ENCODE assay signal across 8 cellular contexts in genomic region chr7:107564553-107565298, GRCh38. TPM values are rescaled to one million over a fixed set of nuclear protein-coding genes. Genes with fewer than 3 reads are reported as not detected.
A peak's percentile ranks its signal among the peaks of the same experiment; 100 is the strongest.
DNase-seq lines count a peak whose midpoint lies in the region; ATAC-seq and TF ChIP-seq lines count a peak whose summit lies in the region.

No MANE protein-coding gene starts in this region.

- H3K9me3 ChIP-seq in iPS-18a (ENCODE audit: control insufficient read depth, low read depth, low read length) = no peaks in the 10 kb centered on the region
- H3K9me3 ChIP-seq in stomach = no peaks in the 10 kb centered on the region

- H3K9ac ChIP-seq in iPS-18a (ENCODE audit: low read length) = peak overlapping the region; percentile 86

- H3K36me3 ChIP-seq in iPS-18a (ENCODE audit: control insufficient read depth, low read depth, low read length) (peaks cover 5% of the 10 kb centered on the region), stomach (peaks cover 0 to under 1% (median 0%) of the 10 kb centered on the region in 4 donors)

- 33 to 43% (median 34%) methylated on average over 9 of the region's 9 CpGs for WGBS in stomach, 5 donors

- no peak for TF ChIP-seq EP300 in stomach (IDR thresholded peaks at IDR 0.05)

- H3K36me3 Mint-ChIP-seq in stimulated activated naive CD8-positive, alpha-beta T cell treated with anti-CD3 and anti-CD28 coated beads, Interleukin-15, Interleukin-2, amounts not matched to agents 100 ng/mL and 50 ng/mL, for 24 hours (ENCODE audit: low read depth) = peaks cover 19% of the 10 kb centered on the region
- peaks cover 18% of the 10 kb centered on the region for H3K36me3 Mint-ChIP-seq in activated T-helper 2 cell treated with anti-CD3 and anti-CD28 coated beads, Interferon-gamma antibody, Interleukin-2, Interleukin-4, amounts not matched to agents 10 μg/mL and 5 μg/mL and 100 μg/mL, durations not matched to agents 14 hours and 24 hours and 36 hours (ENCODE audit: low read depth)

- intact Hi-C loops in activated T-helper 2 cell treated with anti-CD3 and anti-CD28 coated beads, Interferon-gamma antibody, Interleukin-2, Interleukin-4, amounts not matched to agents 10 μg/mL and 5 μg/mL and 100 μg/mL, durations not matched to agents 14 hours and 24 hours and 36 hours (cut with micrococcal nuclease) = loop anchor here (1.0 to 10.0 kb wide), 5 partner anchors 16 to 960 kb away; partner anchors contain the start of genes BCAP29, CBLL1 and PNPLA8
- intact Hi-C loops in stomach (cut with DNase I; ENCODE audit: low total_unique reads) (no loop called here), posterior vena cava (cut with DNase I) (loop anchor here in 1 of 2 donors (10.0 kb wide), 1 partner anchor 180 kb away; the partner anchor contains the start of gene CBLL1)

- H3K4me1 Mint-ChIP-seq in stimulated activated naive CD8-positive, alpha-beta T cell treated with anti-CD3 and anti-CD28 coated beads, Interleukin-15, Interleukin-2, amounts not matched to agents 100 ng/mL and 50 ng/mL, for 24 hours (ENCODE audit: low read depth) = peaks cover 51% of the 10 kb centered on the region
- peaks cover 47% of the 10 kb centered on the region for H3K4me1 Mint-ChIP-seq in activated T-helper 2 cell treated with anti-CD3 and anti-CD28 coated beads, Interferon-gamma antibody, Interleukin-2, Interleukin-4, amounts not matched to agents 10 μg/mL and 5 μg/mL and 100 μg/mL, durations not matched to agents 14 hours and 24 hours and 36 hours (ENCODE audit: low read depth)

- H3K4me1 ChIP-seq in iPS-18a (ENCODE audit: control insufficient read depth, low read depth, low read length) = peaks cover 11% of the 10 kb centered on the region
- H3K4me1 ChIP-seq in stomach = peaks cover 28 to 50% (median 46%) of the 10 kb centered on the region in 4 donors

- peak overlapping the region; percentile 88 for H3K27ac Mint-ChIP-seq in stimulated activated naive CD8-positive, alpha-beta T cell treated with anti-CD3 and anti-CD28 coated beads, Interleukin-15, Interleukin-2, amounts not matched to agents 100 ng/mL and 50 ng/mL, for 24 hours
- peak overlapping the region; percentile 83 for H3K27ac Mint-ChIP-seq in activated T-helper 2 cell treated with anti-CD3 and anti-CD28 coated beads, Interferon-gamma antibody, Interleukin-2, Interleukin-4, amounts not matched to agents 10 μg/mL and 5 μg/mL and 100 μg/mL, durations not matched to agents 14 hours and 24 hours and 36 hours

- ATAC-seq in stimulated activated naive CD8-positive, alpha-beta T cell treated with anti-CD3 and anti-CD28 coated beads, Interleukin-15, Interleukin-2, amounts not matched to agents 100 U/mL and 50 U/mL, for 24 hours = no peak

- TF ChIP-seq POLR2A in stomach (IDR thresholded peaks at IDR 0.05) = no peak

- peak overlapping the region; percentile 87 for H3K4me3 Mint-ChIP-seq in stimulated activated naive CD8-positive, alpha-beta T cell treated with anti-CD3 and anti-CD28 coated beads, Interleukin-15, Interleukin-2, amounts not matched to agents 100 ng/mL and 50 ng/mL, for 24 hours
- H3K4me3 Mint-ChIP-seq in activated T-helper 2 cell treated with anti-CD3 and anti-CD28 coated beads, Interferon-gamma antibody, Interleukin-2, Interleukin-4, amounts not matched to agents 10 μg/mL and 5 μg/mL and 100 μg/mL, durations not matched to agents 14 hours and 24 hours and 36 hours (ENCODE audit: low read depth) = peak overlapping the region; percentile 80

- H3K27me3 Mint-ChIP-seq in stimulated activated naive CD8-positive, alpha-beta T cell treated with anti-CD3 and anti-CD28 coated beads, Interleukin-15, Interleukin-2, amounts not matched to agents 100 ng/mL and 50 ng/mL, for 24 hours = no peaks in the 10 kb centered on the region
- H3K27me3 Mint-ChIP-seq in activated T-helper 2 cell treated with anti-CD3 and anti-CD28 coated beads, Interferon-gamma antibody, Interleukin-2, Interleukin-4, amounts not matched to agents 10 μg/mL and 5 μg/mL and 100 μg/mL, durations not matched to agents 14 hours and 24 hours and 36 hours (ENCODE audit: low read depth) = no peaks in the 10 kb centered on the region

- H3K27me3 ChIP-seq in iPS-18a (ENCODE audit: control insufficient read depth, insufficient read depth, low read length) (no peaks in the 10 kb centered on the region), stomach (no peaks in the 10 kb centered on the region)

- no peak for DNase-seq in stimulated activated naive CD8-positive, alpha-beta T cell treated with anti-CD3 and anti-CD28 coated beads, Interleukin-15, Interleukin-2, amounts not matched to agents 100 U/mL and 50 U/mL, for 24 hours
- no peak for DNase-seq in activated T-helper 2 cell treated with anti-CD3 and anti-CD28 coated beads, Interferon-gamma antibody, Interleukin-2, Interleukin-4, amounts not matched to agents 10 μg/mL and 5 μg/mL and 100 μg/mL, durations not matched to agents 14 hours and 24 hours and 36 hours (ENCODE audit: low spot score)
- DNase-seq in stomach = no peak
- DNase-seq in posterior vena cava (ENCODE audit: low spot score) = no peak
- no peak for DNase-seq in globus pallidus (ENCODE audit: low spot score)
- DNase-seq in ureter (ENCODE audit: low spot score) = no peak

- TF ChIP-seq CTCF in stomach (IDR thresholded peaks at IDR 0.05) = no peak

- peak overlapping the region; percentile 73 for H3K27ac ChIP-seq in iPS-18a (ENCODE audit: low read length)
- H3K27ac ChIP-seq in stomach = peak overlapping the region in 4 of 5 donors; percentile 91 to 98 (median 94)

- H3K4me3 ChIP-seq in iPS-18a (ENCODE audit: low read length) = peak overlapping the region; percentile 83
- peak overlapping the region; percentile 65 to 96 (median 82) for H3K4me3 ChIP-seq in stomach

- no peaks in the 10 kb centered on the region for H3K9me3 Mint-ChIP-seq in stimulated activated naive CD8-positive, alpha-beta T cell treated with anti-CD3 and anti-CD28 coated beads, Interleukin-15, Interleukin-2, amounts not matched to agents 100 ng/mL and 50 ng/mL, for 24 hours
- H3K9me3 Mint-ChIP-seq in activated T-helper 2 cell treated with anti-CD3 and anti-CD28 coated beads, Interferon-gamma antibody, Interleukin-2, Interleukin-4, amounts not matched to agents 10 μg/mL and 5 μg/mL and 100 μg/mL, durations not matched to agents 14 hours and 24 hours and 36 hours = no peaks in the 10 kb centered on the region

RNA-seq across cellular contexts. Expression of gene DUS4L, which starts 1.0 kb away (rescaled TPM):
- total RNA-seq in activated T-helper 2 cell treated with anti-CD3 and anti-CD28 coated beads, Interferon-gamma antibody, Interleukin-2, Interleukin-4, amounts not matched to agents 10 μg/mL and 5 μg/mL and 100 μg/mL, durations not matched to agents 14 hours and 24 hours and 36 hours = 10.8 and 12.8 TPM in 2 replicates
- total RNA-seq in stomach (10 to 100 TPM in 2 of 5 donors, 1 to 10 TPM in 1, not detected in 2; 7.6 to 14.5 (median 10.3) TPM), posterior vena cava (1 to 10 TPM; 5.4 to 6.6 TPM), ureter (14.8 TPM)
- polyA plus RNA-seq in stomach = 1 to 10 TPM; 4.0 to 5.5 (median 5.0) TPM

RNA-seq across cellular contexts. Expression of gene COG5, which starts 1.0 kb away (rescaled TPM):
- 35.2 and 36.0 TPM in 2 replicates for total RNA-seq in activated T-helper 2 cell treated with anti-CD3 and anti-CD28 coated beads, Interferon-gamma antibody, Interleukin-2, Interleukin-4, amounts not matched to agents 10 μg/mL and 5 μg/mL and 100 μg/mL, durations not matched to agents 14 hours and 24 hours and 36 hours
- 100 to 1,000 TPM in 1 of 5 donors, 10 to 100 TPM in 3, 1 to 10 TPM in 1; 7.5 to 285 (median 46.3) TPM for total RNA-seq in stomach
- polyA plus RNA-seq in stomach = 1 to 10 TPM; 5.2 to 7.8 (median 7.5) TPM
- total RNA-seq in posterior vena cava = 10 to 100 TPM; 41.8 to 50.2 TPM
- 63.4 TPM for total RNA-seq in ureter

RNA-seq across cellular contexts. Expression of gene BCAP29, which starts 15.3 kb away (rescaled TPM):
- 46.6 and 52.0 TPM in 2 replicates for total RNA-seq in activated T-helper 2 cell treated with anti-CD3 and anti-CD28 coated beads, Interferon-gamma antibody, Interleukin-2, Interleukin-4, amounts not matched to agents 10 μg/mL and 5 μg/mL and 100 μg/mL, durations not matched to agents 14 hours and 24 hours and 36 hours
- total RNA-seq in stomach (10 to 100 TPM; 44.6 to 73.1 (median 50.0) TPM), posterior vena cava (100 to 1,000 TPM in 1 of 2 donors, 10 to 100 TPM in 1; 60.8 to 108 TPM), ureter (66.2 TPM)
- polyA plus RNA-seq in stomach = 10 to 100 TPM; 26.1 to 32.2 (median 31.5) TPM
